In the genomic region with DNA sequence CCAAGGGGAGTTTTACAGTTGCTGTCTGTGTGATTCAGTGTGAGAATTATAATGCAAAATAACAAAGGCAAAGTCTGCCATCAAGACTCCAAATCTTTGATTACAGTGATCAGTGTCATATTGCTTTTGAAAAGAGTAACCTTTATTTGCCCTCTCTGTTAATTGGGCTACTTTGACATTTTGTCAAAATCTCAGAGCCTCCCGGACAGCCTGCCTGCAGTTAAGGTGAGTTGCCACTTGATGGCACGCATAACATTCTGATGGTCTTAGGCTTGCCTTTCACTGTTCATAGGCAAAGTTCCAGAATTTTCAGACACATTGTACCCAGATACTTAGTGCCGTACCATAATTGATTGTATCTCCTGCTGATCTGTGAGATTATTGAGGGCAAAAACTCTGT, we compare ENCODE assay signal across 8 cellular contexts.
A peak's percentile ranks its signal among the peaks of the same experiment; 100 is the strongest.
DNase-seq lines count a peak whose midpoint lies in the region; ATAC-seq and TF ChIP-seq lines count a peak whose summit lies in the region.

No MANE protein-coding gene starts in this region.

- H3K9me2 ChIP-seq in DOHH2 (replicated peaks; ENCODE audit: control insufficient read depth, low read length) = no peaks in the 10 kb centered on the region
- no peaks in the 10 kb centered on the region for H3K9me2 ChIP-seq in hepatocyte (replicated peaks; ENCODE audit: insufficient read depth)

- no peak overlapping the region for H2BK15ac ChIP-seq in mesenchymal stem cell (ENCODE audit: low read depth, poor library complexity, severe bottlenecking)

- no peak for ATAC-seq in HG03095 (IDR thresholded peaks at IDR 0.05; ENCODE audit: unreplicated experiment)
- ATAC-seq in GM18858 (IDR thresholded peaks at IDR 0.05; ENCODE audit: unreplicated experiment) = no peak

- H3K9ac ChIP-seq in OCI-LY3 (ENCODE audit: low read length) = no peak overlapping the region
- no peak overlapping the region for H3K9ac ChIP-seq in mesenchymal stem cell (ENCODE audit: low read length)

- no peak overlapping the region for H2BK12ac ChIP-seq in mesenchymal stem cell (ENCODE audit: low read length in 2 of 2)

- no peaks in the 10 kb centered on the region for H3K79me2 ChIP-seq in DOHH2 (ENCODE audit: control insufficient read depth, low read length)
- no peaks in the 10 kb centered on the region for H3K79me2 ChIP-seq in OCI-LY3 (ENCODE audit: low read length)
- H3K79me2 ChIP-seq in hepatocyte = no peaks in the 10 kb centered on the region

- H4K8ac ChIP-seq in mesenchymal stem cell (ENCODE audit: low read length) = no peak overlapping the region

- H2AFZ ChIP-seq in OCI-LY3 (ENCODE audit: low read depth, low read length) (no peak overlapping the region), hepatocyte (no peak overlapping the region), mesenchymal stem cell (ENCODE audit: low read depth, low read length) (no peak overlapping the region)

- H2BK5ac ChIP-seq in mesenchymal stem cell (ENCODE audit: low read depth, low read length, poor library complexity, severe bottlenecking) = no peak overlapping the region

- H3K4me1 ChIP-seq in DOHH2 (ENCODE audit: control insufficient read depth, low read length) = no peaks in the 10 kb centered on the region
- no peaks in the 10 kb centered on the region for H3K4me1 ChIP-seq in HEK293 (ENCODE audit: control insufficient read depth, insufficient read depth, low read length)
- H3K4me1 ChIP-seq in OCI-LY3 (ENCODE audit: low read length) = no peaks in the 10 kb centered on the region
- no peaks in the 10 kb centered on the region for H3K4me1 ChIP-seq in hepatocyte (ENCODE audit: insufficient read depth)
- H3K4me1 ChIP-seq in mesenchymal stem cell (ENCODE audit: control insufficient read depth, insufficient read depth, low read depth, low read length) = peaks cover 8% of the 10 kb centered on the region

- peak; percentile 45 for TF ChIP-seq CTCF in DOHH2 (IDR thresholded peaks at IDR 0.05; ENCODE audit: low read depth, low read length, poor library complexity, severe bottlenecking)
- no peak for TF ChIP-seq CTCF in HEK293 (tag by site-specific recombination; IDR thresholded peaks at IDR 0.05)
- TF ChIP-seq CTCF in OCI-LY3 (IDR thresholded peaks at IDR 0.05; ENCODE audit: low read depth, low read length) = peak; percentile 77
- peak; percentile 67 for TF ChIP-seq CTCF in hepatocyte (IDR thresholded peaks at IDR 0.05; ENCODE audit: poor library complexity)

- WGBS in hepatocyte (ENCODE audit: low lambda C conversion rate, missing lambda C conversion rate) = 32% methylated on average over 3 of the region's 3 CpGs
- WGBS in mesenchymal stem cell = 56% methylated on average over 3 of the region's 3 CpGs

- no peaks in the 10 kb centered on the region for H3F3A ChIP-seq in DOHH2 (ENCODE audit: control insufficient read depth, insufficient read depth)

- no peak overlapping the region for H3K14ac ChIP-seq in mesenchymal stem cell (ENCODE audit: low read length in 2 of 2)

- no peaks in the 10 kb centered on the region for H3K79me1 ChIP-seq in mesenchymal stem cell (replicated peaks; ENCODE audit: low read length, poor library complexity, severe bottlenecking)

- no peak overlapping the region for H3K4me3 ChIP-seq in DOHH2 (ENCODE audit: low read length)
- no peak overlapping the region for H3K4me3 ChIP-seq in HEK293 (ENCODE audit: low read depth, low read length)
- no peak overlapping the region for H3K4me3 ChIP-seq in OCI-LY3 (ENCODE audit: low read length)
- H3K4me3 ChIP-seq in hepatocyte = no peak overlapping the region
- H3K4me3 ChIP-seq in mesenchymal stem cell (ENCODE audit: insufficient read depth in 1 of 2, low read depth in 1 of 2, low read length in 2 of 2) = no peak overlapping the region

- no peak overlapping the region for H2AK5ac ChIP-seq in mesenchymal stem cell (ENCODE audit: low read length, severe bottlenecking)

- H3K4ac ChIP-seq in mesenchymal stem cell (ENCODE audit: low read depth in 1 of 2, low read length in 2 of 2) = no peak overlapping the region

- no peak overlapping the region for H3K18ac ChIP-seq in mesenchymal stem cell (ENCODE audit: low read depth in 1 of 2, low read length in 2 of 2)

- peak; percentile 44 for DNase-seq in hepatocyte (ENCODE audit: low spot score)
- DNase-seq in mesenchymal stem cell = no peak
- no peak for DNase-seq in NCI-H187 treated with DMSO at 0.1 percent for 48 hours (lab: John Stamatoyannopoulos, UW)

- H3K4me2 ChIP-seq in DOHH2 (ENCODE audit: low read length) (no peak overlapping the region), OCI-LY3 (ENCODE audit: low read length) (no peak overlapping the region), hepatocyte (no peak overlapping the region), mesenchymal stem cell (ENCODE audit: low read length, poor library complexity, severe bottlenecking) (no peak overlapping the region)

- H3K9me3 ChIP-seq in DOHH2 (ENCODE audit: control insufficient read depth, insufficient read depth, low read length) (no peaks in the 10 kb centered on the region), HEK293 (ENCODE audit: control insufficient read depth, insufficient read depth, low read depth, low read length) (no peaks in the 10 kb centered on the region), OCI-LY3 (ENCODE audit: insufficient read depth, low read length) (no peaks in the 10 kb centered on the region), hepatocyte (ENCODE audit: low read depth) (no peaks in the 10 kb centered on the region), mesenchymal stem cell (ENCODE audit: control insufficient read depth, low read length) (no peaks in the 10 kb centered on the region)

- H2BK120ac ChIP-seq in mesenchymal stem cell (ENCODE audit: low read depth, low read length) = no peak overlapping the region

- H3K27me3 ChIP-seq in DOHH2 (ENCODE audit: control insufficient read depth, low read length) (no peaks in the 10 kb centered on the region), OCI-LY3 (ENCODE audit: low read depth, low read length) (no peaks in the 10 kb centered on the region), hepatocyte (no peaks in the 10 kb centered on the region), mesenchymal stem cell (ENCODE audit: control insufficient read depth in 1 of 2, insufficient read depth in 1 of 2, low read length in 2 of 2) (no peaks in the 10 kb centered on the region)

- no peak overlapping the region for H3K23ac ChIP-seq in mesenchymal stem cell (ENCODE audit: low read length in 2 of 2)

- H3K27ac ChIP-seq in DOHH2 (ENCODE audit: low read depth, low read length) = no peak overlapping the region
- no peak overlapping the region for H3K27ac ChIP-seq in HEK293 (ENCODE audit: extremely low read depth, low read depth, low read length)
- no peak overlapping the region for H3K27ac ChIP-seq in OCI-LY3 (ENCODE audit: low read length)
- H3K27ac ChIP-seq in hepatocyte = no peak overlapping the region
- H3K27ac ChIP-seq in mesenchymal stem cell (ENCODE audit: low read length, poor library complexity, severe bottlenecking) = no peak overlapping the region

- POLR2A ChIA-PET in HEK293 (lab: Yijun Ruan, JAX) = no interaction called here

- H3K36me3 ChIP-seq in DOHH2 (ENCODE audit: control insufficient read depth, low read length) = no peaks in the 10 kb centered on the region
- H3K36me3 ChIP-seq in HEK293 (ENCODE audit: control insufficient read depth in 2 of 2, insufficient read depth in 1 of 2, low read length in 2 of 2) = no peaks in the 10 kb centered on the region
- H3K36me3 ChIP-seq in OCI-LY3 (replicated peaks; ENCODE audit: low read depth, low read length) = no peaks in the 10 kb centered on the region
- H3K36me3 ChIP-seq in hepatocyte (replicated peaks; ENCODE audit: insufficient read depth, low read depth) = no peaks in the 10 kb centered on the region
- no peaks in the 10 kb centered on the region for H3K36me3 ChIP-seq in mesenchymal stem cell (ENCODE audit: control insufficient read depth in 1 of 2, insufficient read depth in 2 of 2, low read depth in 1 of 2, low read length in 2 of 2)

- H4K91ac ChIP-seq in mesenchymal stem cell (ENCODE audit: low read length) = no peak overlapping the region

- CTCF ChIA-PET in HEK293 (lab: Yijun Ruan, JAX) = no interaction called here

- H4K20me1 ChIP-seq in DOHH2 (ENCODE audit: control insufficient read depth, insufficient read depth, low read depth, low read length) (no peaks in the 10 kb centered on the region), OCI-LY3 (ENCODE audit: insufficient read depth, low read length) (no peaks in the 10 kb centered on the region), hepatocyte (ENCODE audit: insufficient read depth, poor library complexity, severe bottlenecking) (no peaks in the 10 kb centered on the region)

TF ChIP-seq in HEK293, 187 proteins besides CTCF, POLR2A, EP300 and RAD21 (continues in another document):
- TF ChIP-seq ZNF155 (tag by site-specific recombination; IDR thresholded peaks at IDR 0.05) = no peak
- TF ChIP-seq ZNF654 (tag by site-specific recombination; IDR thresholded peaks at IDR 0.05; ENCODE audit: low read depth) = peak; percentile 22
- no peak for TF ChIP-seq REPIN1 (tag by site-specific recombination; IDR thresholded peaks at IDR 0.05; ENCODE audit: low read depth)
